In the genomic region with DNA sequence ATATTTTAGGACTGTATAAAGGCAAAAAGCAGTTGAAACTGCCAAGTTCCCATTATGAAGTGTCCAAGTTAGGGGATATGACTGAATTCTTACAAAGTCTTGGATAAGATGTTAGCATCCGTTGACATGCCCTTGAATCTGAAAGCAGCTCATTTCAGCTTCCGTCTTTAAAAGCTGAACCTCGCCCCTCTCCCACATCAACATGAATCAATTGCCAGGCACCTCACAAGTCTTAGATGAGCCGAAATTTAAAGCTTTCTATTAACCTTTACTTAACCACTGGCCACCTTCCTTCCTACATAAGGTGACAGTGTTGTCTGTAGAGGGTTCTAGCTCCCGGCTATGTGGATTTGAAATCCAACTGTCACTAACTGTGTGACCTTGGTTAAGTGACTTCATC, we compare ENCODE assay signal across 1 cellular context.
TF ChIP-seq lines count a peak whose summit lies in the region.

No MANE protein-coding gene starts in this region.

TF ChIP-seq in HepG2, 621 proteins besides CTCF, POLR2A, EP300 and RAD21:
- no peak for TF ChIP-seq GABPA (IDR thresholded peaks at IDR 0.05; ENCODE audit: low read depth, low read length)
- no peak for TF ChIP-seq GABPA (CRISPR knock-in tag; IDR thresholded peaks at IDR 0.05; ENCODE audit: low read depth)
- TF ChIP-seq, protein P1, sequence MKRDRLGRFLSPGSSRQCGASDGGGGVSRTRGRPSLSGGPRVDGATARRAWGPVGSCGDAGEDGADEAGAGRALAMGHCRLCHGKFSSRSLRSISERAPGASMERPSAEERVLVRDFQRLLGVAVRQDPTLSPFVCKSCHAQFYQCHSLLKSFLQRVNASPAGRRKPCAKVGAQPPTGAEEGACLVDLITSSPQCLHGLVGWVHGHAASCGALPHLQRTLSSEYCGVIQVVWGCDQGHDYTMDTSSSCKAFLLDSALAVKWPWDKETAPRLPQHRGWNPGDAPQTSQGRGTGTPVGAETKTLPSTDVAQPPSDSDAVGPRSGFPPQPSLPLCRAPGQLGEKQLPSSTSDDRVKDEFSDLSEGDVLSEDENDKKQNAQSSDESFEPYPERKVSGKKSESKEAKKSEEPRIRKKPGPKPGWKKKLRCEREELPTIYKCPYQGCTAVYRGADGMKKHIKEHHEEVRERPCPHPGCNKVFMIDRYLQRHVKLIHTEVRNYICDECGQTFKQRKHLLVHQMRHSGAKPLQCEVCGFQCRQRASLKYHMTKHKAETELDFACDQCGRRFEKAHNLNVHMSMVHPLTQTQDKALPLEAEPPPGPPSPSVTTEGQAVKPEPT (CRISPR knock-in tag; IDR thresholded peaks at IDR 0.05; ENCODE audit: low read depth): no peak
- peak; percentile 52; the same call in 1 of the 2 replicates for TF ChIP-seq ZNF652 (CRISPR knock-in tag; IDR thresholded peaks at IDR 0.05; ENCODE audit: borderline replicate concordance, low read depth)
- TF ChIP-seq ZNF160 (CRISPR knock-in tag; IDR thresholded peaks at IDR 0.05): no peak
- TF ChIP-seq ZNF562 (CRISPR knock-in tag; IDR thresholded peaks at IDR 0.05; ENCODE audit: borderline replicate concordance): no peak
- TF ChIP-seq XRCC5 (optimal IDR thresholded peaks at IDR 0.05; ENCODE audit: low read length): no peak
- 0 out of 2 replicates have a peak, but pooled peaks have one; percentile 25 for TF ChIP-seq GLI4 (CRISPR knock-in tag; IDR thresholded peaks at IDR 0.05; ENCODE audit: borderline replicate concordance)
- TF ChIP-seq KLF9 (CRISPR knock-in tag; IDR thresholded peaks at IDR 0.05; ENCODE audit: low read depth): no peak
- no peak for TF ChIP-seq ZFP36L2 (CRISPR knock-in tag; IDR thresholded peaks at IDR 0.05)
- TF ChIP-seq GABPB1 (CRISPR knock-in tag; IDR thresholded peaks at IDR 0.05): no peak
- no peak for TF ChIP-seq NAIF1 (CRISPR knock-in tag; IDR thresholded peaks at IDR 0.05; ENCODE audit: borderline replicate concordance)
- TF ChIP-seq, protein P2, sequence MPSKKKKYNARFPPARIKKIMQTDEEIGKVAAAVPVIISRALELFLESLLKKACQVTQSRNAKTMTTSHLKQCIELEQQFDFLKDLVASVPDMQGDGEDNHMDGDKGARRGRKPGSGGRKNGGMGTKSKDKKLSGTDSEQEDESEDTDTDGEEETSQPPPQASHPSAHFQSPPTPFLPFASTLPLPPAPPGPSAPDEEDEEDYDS (CRISPR knock-in tag; IDR thresholded peaks at IDR 0.05): no peak
- TF ChIP-seq SAP130 (CRISPR knock-in tag; IDR thresholded peaks at IDR 0.05; ENCODE audit: low read depth): 0 out of 2 replicates have a peak, but pooled peaks have one; percentile 41
- no peak for TF ChIP-seq RARG (CRISPR knock-in tag; IDR thresholded peaks at IDR 0.05; ENCODE audit: low read depth)
- TF ChIP-seq, protein P3, sequence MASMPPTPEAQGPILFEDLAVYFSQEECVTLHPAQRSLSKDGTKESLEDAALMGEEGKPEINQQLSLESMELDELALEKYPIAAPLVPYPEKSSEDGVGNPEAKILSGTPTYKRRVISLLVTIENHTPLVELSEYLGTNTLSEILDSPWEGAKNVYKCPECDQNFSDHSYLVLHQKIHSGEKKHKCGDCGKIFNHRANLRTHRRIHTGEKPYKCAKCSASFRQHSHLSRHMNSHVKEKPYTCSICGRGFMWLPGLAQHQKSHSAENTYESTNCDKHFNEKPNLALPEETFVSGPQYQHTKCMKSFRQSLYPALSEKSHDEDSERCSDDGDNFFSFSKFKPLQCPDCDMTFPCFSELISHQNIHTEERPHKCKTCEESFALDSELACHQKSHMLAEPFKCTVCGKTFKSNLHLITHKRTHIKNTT (CRISPR knock-in tag; IDR thresholded peaks at IDR 0.05): no peak
- TF ChIP-seq, protein P4, sequence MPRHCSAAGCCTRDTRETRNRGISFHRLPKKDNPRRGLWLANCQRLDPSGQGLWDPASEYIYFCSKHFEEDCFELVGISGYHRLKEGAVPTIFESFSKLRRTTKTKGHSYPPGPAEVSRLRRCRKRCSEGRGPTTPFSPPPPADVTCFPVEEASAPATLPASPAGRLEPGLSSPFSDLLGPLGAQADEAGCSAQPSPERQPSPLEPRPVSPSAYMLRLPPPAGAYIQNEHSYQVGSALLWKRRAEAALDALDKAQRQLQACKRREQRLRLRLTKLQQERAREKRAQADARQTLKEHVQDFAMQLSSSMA (CRISPR knock-in tag; IDR thresholded peaks at IDR 0.05): no peak
- no peak for TF ChIP-seq GTF2F1 (IDR thresholded peaks at IDR 0.05; ENCODE audit: low read length)
- TF ChIP-seq ZNF263 (CRISPR knock-in tag; IDR thresholded peaks at IDR 0.05): no peak
- TF ChIP-seq KLF13 (CRISPR knock-in tag; IDR thresholded peaks at IDR 0.05): no peak
